Comparison of ENCODE assay signal across 17 cellular contexts in genomic region chr2:176521860-176522259, GRCh38.
DNase-seq lines count a peak whose midpoint lies in the region; ATAC-seq, FAIRE-seq and TF ChIP-seq lines count a peak whose summit lies in the region.
"Had no signal": no experiment of that assay in that cellular context is flagged by ENCODE, and none has a peak within 500 bp of the region (broad histone marks: within the 10 kb centered on the region; RNA-seq: fewer than 3 reads in every experiment).

No MANE protein-coding gene starts in this region.

- no peak overlapping the region for H4K91ac ChIP-seq in neuronal stem cell (ENCODE audit: low read depth, low read length, poor library complexity)

- no peak overlapping the region for H2BK120ac ChIP-seq in neuronal stem cell (ENCODE audit: low read depth, low read length)

- no peak overlapping the region for H3K4me3 ChIP-seq in endothelial cell of umbilical vein (replicated peaks in 1 of 3; ENCODE audit: insufficient read depth in 1 of 3, low read depth in 1 of 3, low read length in 3 of 3)
- no peak overlapping the region for H3K4me3 ChIP-seq in neuronal stem cell (ENCODE audit: low read length in 2 of 2)
- no peak overlapping the region for H3K4me3 ChIP-seq in transverse colon
- H3K4me3 ChIP-seq: BLaER1 treated with 17β-estradiol and CSF1 and Interleukin-3, amounts not matched to agents 10 nM and 100 nM; GM23338 had no signal

- H2BK12ac ChIP-seq in neuronal stem cell (ENCODE audit: low read length): no peak overlapping the region

- no peak overlapping the region for H3K14ac ChIP-seq in neuronal stem cell (ENCODE audit: low read length)

- H3K4me2 ChIP-seq in endothelial cell of umbilical vein (ENCODE audit: insufficient read depth, low read length): no peak overlapping the region
- H3K4me2 ChIP-seq in neuronal stem cell (ENCODE audit: insufficient read depth, low read length, poor library complexity, severe bottlenecking): no peak overlapping the region
- H3K4me2 ChIP-seq: BLaER1 treated with 17β-estradiol and CSF1 and Interleukin-3, amounts not matched to agents 10 nM and 100 nM; GM23338 had no signal

- H3K9ac ChIP-seq in endothelial cell of umbilical vein (replicated peaks; ENCODE audit: extremely low read depth, insufficient read depth, low read length): no peak overlapping the region
- H3K9ac ChIP-seq in neuronal stem cell (ENCODE audit: low read depth, low read length, poor library complexity): no peak overlapping the region
- H3K9ac ChIP-seq: BLaER1 treated with 17β-estradiol and CSF1 and Interleukin-3, amounts not matched to agents 10 nM and 100 nM had no signal

- no peaks in the 10 kb centered on the region for H3K9me1 ChIP-seq in endothelial cell of umbilical vein (replicated peaks; ENCODE audit: control insufficient read depth, extremely low read depth, insufficient read depth, low read length)

- TF ChIP-seq CTCF in endothelial cell of umbilical vein (IDR thresholded peaks at IDR 0.05; ENCODE audit: extremely low read depth in 1 of 2, insufficient read depth in 1 of 2, low read depth in 1 of 2, low read length in 2 of 2) (no peak), transverse colon (IDR thresholded peaks at IDR 0.05) (no peak)

- H2AK5ac ChIP-seq in neuronal stem cell (ENCODE audit: low read depth, low read length): no peak overlapping the region

- no peak overlapping the region for H4K8ac ChIP-seq in neuronal stem cell (ENCODE audit: low read depth, low read length)

- H2AFZ ChIP-seq in endothelial cell of umbilical vein (ENCODE audit: low read depth, low read length) (no peak overlapping the region), neuronal stem cell (ENCODE audit: low read length) (peak overlapping the region; percentile 69)
- H2AFZ ChIP-seq: GM23338 had no signal

- no peak overlapping the region for H3K27ac ChIP-seq in endothelial cell of umbilical vein (ENCODE audit: insufficient read depth, low read depth, low read length)
- H3K27ac ChIP-seq in neuronal stem cell (replicated peaks; ENCODE audit: low read length): no peak overlapping the region
- no peak overlapping the region for H3K27ac ChIP-seq in transverse colon
- H3K27ac ChIP-seq: BLaER1 treated with 17β-estradiol and CSF1 and Interleukin-3, amounts not matched to agents 10 nM and 100 nM had no signal

- no peaks in the 10 kb centered on the region for H3K79me1 ChIP-seq in neuronal stem cell (ENCODE audit: low read depth, low read length)

- no peak overlapping the region for H3K4ac ChIP-seq in neuronal stem cell (ENCODE audit: low read length)

- no CpG with 5 or more reads among the region's 1 CpG for WGBS in neuronal stem cell (ENCODE audit: extremely low coverage in 2 of 2, insufficient read length in 2 of 2, insufficient replicate concordance in 1 of 2), 2 donors
- 50 to 63% methylated on average over 1 of the region's 1 CpG for WGBS in transverse colon (ENCODE audit: low coverage in 1 of 2), 2 donors

- no TSS peak for BruUV-seq in endothelial cell of umbilical vein (replicated peaks; lab: Mats Ljungman, UMichigan)

- H3K36me3 ChIP-seq in endothelial cell of umbilical vein (ENCODE audit: control insufficient read depth in 2 of 2, extremely low read depth in 1 of 2, insufficient read depth in 2 of 2, low read length in 2 of 2) (no peaks in the 10 kb centered on the region), neuronal stem cell (replicated peaks in 1 of 2; ENCODE audit: control insufficient read depth in 2 of 2, insufficient read depth in 2 of 2, low read length in 2 of 2) (no peaks in the 10 kb centered on the region), transverse colon (no peaks in the 10 kb centered on the region)
- H3K36me3 ChIP-seq: BLaER1 treated with 17β-estradiol and CSF1 and Interleukin-3, amounts not matched to agents 10 nM and 100 nM had no signal

- H3K79me2 ChIP-seq in endothelial cell of umbilical vein (ENCODE audit: control insufficient read depth, insufficient read depth, low read length): no peaks in the 10 kb centered on the region

- H2BK15ac ChIP-seq in neuronal stem cell (ENCODE audit: low read length): no peak overlapping the region

- TF ChIP-seq POLR2A in endothelial cell of umbilical vein (IDR thresholded peaks at IDR 0.05; ENCODE audit: low read depth, low read length) (no peak), transverse colon (IDR thresholded peaks at IDR 0.05) (no peak)

- no peak overlapping the region for H3K18ac ChIP-seq in neuronal stem cell (ENCODE audit: low read length)

- TF ChIP-seq EP300 in transverse colon (IDR thresholded peaks at IDR 0.05; ENCODE audit: low read depth): no peak

- in situ Hi-C loops in transverse colon (cut with MboI; ENCODE audit: low pct_ligation_motif_present in 1 of 4, low pct_unique_long_range_greater_than_20kb in 1 of 4, low sequenced_read_pairs in 3 of 4): no loop called here

- POLR2A ChIA-PET in endothelial cell of umbilical vein (lab: Charles Lee): no interaction called here

- dilution Hi-C loops in endothelial cell of umbilical vein (cut with MboI; ENCODE audit: extremely low pct_ligation_motif_present, low sequenced_read_pairs): no loop called here

- no peak overlapping the region for H2BK5ac ChIP-seq in neuronal stem cell (ENCODE audit: low read length)

- ATAC-seq in HG03442 (IDR thresholded peaks at IDR 0.05; ENCODE audit: unreplicated experiment): no peak
- ATAC-seq in HG03378 (IDR thresholded peaks at IDR 0.05; ENCODE audit: unreplicated experiment): no peak
- ATAC-seq: CD8-positive, alpha-beta T cell had no signal

- no peaks in the 10 kb centered on the region for H4K20me1 ChIP-seq in endothelial cell of umbilical vein (replicated peaks; ENCODE audit: control insufficient read depth, extremely low read depth, insufficient read depth, low read length)
- H4K20me1 ChIP-seq: BLaER1 treated with 17β-estradiol and CSF1 and Interleukin-3, amounts not matched to agents 10 nM and 100 nM had no signal

- H3K4me1 ChIP-seq in endothelial cell of umbilical vein (ENCODE audit: control insufficient read depth, extremely low read depth, insufficient read depth, low read length) (peaks cover 25% of the 10 kb centered on the region), neuronal stem cell (ENCODE audit: control insufficient read depth in 2 of 2, insufficient read depth in 1 of 2, low read depth in 1 of 2, low read length in 2 of 2) (peaks cover 6% of the 10 kb centered on the region in 2 donors), transverse colon (no peaks in the 10 kb centered on the region)

- peak; percentile 15 for DNase-seq in COLO829 (ENCODE audit: low spot score)
- peak; percentile 39 for DNase-seq in NCI-H69 (lab: John Stamatoyannopoulos, UW)
- peak; percentile 81 for DNase-seq in endothelial cell of umbilical vein (ENCODE audit: low read depth, low spot score)
- DNase-seq in neuronal stem cell (ENCODE audit: low spot score): no peak
- no peak for DNase-seq in transverse colon
- DNase-seq: 8988T; CD8-positive, alpha-beta T cell; COR-L47; DMS79; GDM1; HCEC 1CT; HFFc6 had no signal

- intact Hi-C loops in endothelial cell of umbilical vein (cut with micrococcal nuclease): no loop called here
- intact Hi-C loops in transverse colon (cut with DNase I; ENCODE audit: low total_unique reads): no loop called here

- FAIRE-seq in endothelial cell of umbilical vein (lab: Jason Lieb, UNC): no peak
- FAIRE-seq: H54 had no signal

- H3K27me3 ChIP-seq in endothelial cell of umbilical vein (ENCODE audit: control insufficient read depth in 2 of 2, insufficient read depth in 2 of 2, low read length in 2 of 2) (no peaks in the 10 kb centered on the region), neuronal stem cell (ENCODE audit: control insufficient read depth in 3 of 3, insufficient read depth in 3 of 3, low read depth in 1 of 3, low read length in 3 of 3) (peaks cover 0 to 3% (median 0%) of the 10 kb centered on the region in 3 experiments), transverse colon (no peaks in the 10 kb centered on the region)
- H3K27me3 ChIP-seq: BLaER1 treated with 17β-estradiol and CSF1 and Interleukin-3, amounts not matched to agents 10 nM and 100 nM had no signal

- CTCF ChIA-PET in endothelial cell of umbilical vein (lab: Charles Lee): interaction anchor here (1.2 to 2.0 kb wide), 4 partner anchors 8 to 67 kb away, joined by 3 to 9 read pairs (median 5); no protein-coding TSS in a partner anchor

- H3K9me3 ChIP-seq in endothelial cell of umbilical vein (replicated peaks; ENCODE audit: control insufficient read depth, insufficient read depth, low read length): no peaks in the 10 kb centered on the region
- no peaks in the 10 kb centered on the region for H3K9me3 ChIP-seq in neuronal stem cell (replicated peaks in 1 of 2; ENCODE audit: control insufficient read depth in 2 of 2, insufficient read depth in 1 of 2, low read depth in 1 of 2, low read length in 2 of 2)
- no peaks in the 10 kb centered on the region for H3K9me3 ChIP-seq in transverse colon
- H3K9me3 ChIP-seq: BLaER1 treated with 17β-estradiol and CSF1 and Interleukin-3, amounts not matched to agents 10 nM and 100 nM had no signal

- H3K23ac ChIP-seq in neuronal stem cell (ENCODE audit: low read depth, low read length, poor library complexity): no peak overlapping the region

TF ChIP-seq in endothelial cell of umbilical vein, 7 proteins besides CTCF, POLR2A, EP300 and RAD21:
- no peak for TF ChIP-seq MYC (IDR thresholded peaks at IDR 0.05; ENCODE audit: low read depth, low read length)
- no peak for TF ChIP-seq FOS (IDR thresholded peaks at IDR 0.05; ENCODE audit: borderline replicate concordance, insufficient read depth, low read length)
- no peak for TF ChIP-seq EZH2 (IDR thresholded peaks at IDR 0.05; ENCODE audit: borderline replicate concordance, low read depth, low read length, severe bottlenecking)
- TF ChIP-seq JUN (IDR thresholded peaks at IDR 0.05; ENCODE audit: borderline replicate concordance, insufficient read depth, insufficient read length, low read depth): no peak
- TF ChIP-seq POLR2AphosphoS5 (IDR thresholded peaks at IDR 0.05; ENCODE audit: insufficient read depth, low read depth, low read length): no peak
- no peak for TF ChIP-seq MAX (IDR thresholded peaks at IDR 0.05; ENCODE audit: insufficient read depth, insufficient read length)
- no peak for TF ChIP-seq GATA2 (IDR thresholded peaks at IDR 0.05; ENCODE audit: insufficient read depth, insufficient read length, low read depth, low read length)
TF ChIP-seq in endothelial cell of umbilical vein: peak in this region for 0.

Comparison
In these comparisons a context has a peak if more than half of its experiments do, and no peak if none do; other contexts are left out.
1. DNase-seq: peak in COLO829 (single experiment), NCI-H69 (single experiment) and endothelial cell of umbilical vein (single experiment); none in neuronal stem cell (single experiment) and transverse colon (single experiment).